In genomic region chr11:66081505-66081904, GRCh38 we compare ENCODE assay signal across 9 cellular contexts. TPM values are rescaled to one million over a fixed set of nuclear protein-coding genes. Genes with fewer than 3 reads are reported as not detected.
DNase-seq lines count a peak whose midpoint lies in the region; ATAC-seq and TF ChIP-seq lines count a peak whose summit lies in the region.
"Had no signal": no experiment of that assay in that cellular context is flagged by ENCODE, and none has a peak within 500 bp of the region (broad histone marks: within the 10 kb centered on the region; RNA-seq: fewer than 3 reads in every experiment).

No MANE protein-coding gene starts in this region.

- H3K36me3 Mint-ChIP-seq in activated T-cell treated with anti-CD3 and anti-CD28 coated beads, Interleukin-2, amount 50 U/mL, for 72 hours (ENCODE audit: insufficient read depth in 2 of 2): peaks cover 5 to 7% of the 10 kb centered on the region in 2 donors

- H3K27ac Mint-ChIP-seq in activated T-cell treated with anti-CD3 and anti-CD28 coated beads, Interleukin-2, amount 50 U/mL, for 72 hours: peak overlapping the region; percentile 88

- H3K27ac ChIP-seq in OCI-LY1 (ENCODE audit: low read depth, low read length, poor library complexity, severe bottlenecking): peak overlapping the region; percentile 96

- H3K9me3 Mint-ChIP-seq in activated T-cell treated with anti-CD3 and anti-CD28 coated beads, Interleukin-2, amount 50 U/mL, for 72 hours: no peaks in the 10 kb centered on the region
- H3K9me3 Mint-ChIP-seq: neural crest cell had no signal

- peaks cover 55% of the 10 kb centered on the region for H3K79me2 ChIP-seq in OCI-LY1 (ENCODE audit: insufficient read depth, low read length)

- DNase-seq in GM06990 (ENCODE audit: extremely low read depth, insufficient read length): peak; percentile 68
- peak; percentile 76 to 78 for DNase-seq in activated T-cell treated with anti-CD3 and anti-CD28 coated beads, Interleukin-2, amount 50 U/mL, for 72 hours
- DNase-seq in Right ventricle myocardium inferior (ENCODE audit: missing footprints): peak; percentile 73
- peak; percentile 36 to 55 (median 54) for DNase-seq in stimulated activated CD4-positive, alpha-beta T cell treated with anti-CD3 and anti-CD28 coated beads, Interleukin-12 subunit alpha, Interleukin-12 subunit beta, amount 100 ng/mL, for 48 hours (ENCODE audit: low read depth in 2 of 3, low spot score in 1 of 3)
- no peak for DNase-seq in amniotic stem cell (lab: John Stamatoyannopoulos, UW)
- no peak for DNase-seq in COLO829 (ENCODE audit: low spot score)

- TF ChIP-seq CTCF in GM06990 (IDR thresholded peaks at IDR 0.05; ENCODE audit: insufficient read depth, low read length, poor library complexity, severe bottlenecking) (no peak), OCI-LY1 (IDR thresholded peaks at IDR 0.05; ENCODE audit: low read length) (no peak)

- H3K27me3 ChIP-seq in GM06990 (replicated peaks; ENCODE audit: control insufficient read depth, insufficient read depth, low read length) (no peaks in the 10 kb centered on the region), OCI-LY1 (ENCODE audit: insufficient read depth, low read length) (no peaks in the 10 kb centered on the region)

- H3K4me3 ChIP-seq in GM06990 (replicated peaks; ENCODE audit: low read depth, low read length) (peak overlapping the region; percentile 27), OCI-LY1 (ENCODE audit: low read depth, low read length, poor library complexity, severe bottlenecking) (peak overlapping the region; percentile 41)

- peak overlapping the region; percentile 62; the same call in 1 of the 2 replicates for H3K9ac ChIP-seq in OCI-LY1 (ENCODE audit: low read length)

- peak overlapping the region; percentile 61 for H3K4me2 ChIP-seq in OCI-LY1 (ENCODE audit: low read length)

- peaks cover 87% of the 10 kb centered on the region for H3K4me1 Mint-ChIP-seq in activated T-cell treated with anti-CD3 and anti-CD28 coated beads, Interleukin-2, amount 50 U/mL, for 72 hours (ENCODE audit: low read depth)

- H3K9me2 ChIP-seq in OCI-LY1 (ENCODE audit: low read depth, low read length): no peaks in the 10 kb centered on the region

- H3K27me3 Mint-ChIP-seq in activated T-cell treated with anti-CD3 and anti-CD28 coated beads, Interleukin-2, amount 50 U/mL, for 72 hours (ENCODE audit: low read depth): no peaks in the 10 kb centered on the region

- H2AFZ ChIP-seq in OCI-LY1 (ENCODE audit: low read length): no peak overlapping the region

- H3K4me1 ChIP-seq in OCI-LY1 (ENCODE audit: insufficient read depth, low read length, severe bottlenecking): peaks cover 96% of the 10 kb centered on the region

- no peaks in the 10 kb centered on the region for H4K20me1 ChIP-seq in OCI-LY1 (ENCODE audit: insufficient read depth, low read length)

- H3F3A ChIP-seq in OCI-LY1 (ENCODE audit: insufficient read depth, low read length): 0 out of 2 replicates have a peak, but pooled peaks cover 8% of the 10 kb centered on the region

- no peaks in the 10 kb centered on the region for H3K9me3 ChIP-seq in OCI-LY1 (ENCODE audit: low read length)

- intact Hi-C loops in Right ventricle myocardium inferior (cut with DNase I): no loop called here

- peak overlapping the region; percentile 88 to 92 for H3K4me3 Mint-ChIP-seq in activated T-cell treated with anti-CD3 and anti-CD28 coated beads, Interleukin-2, amount 50 U/mL, for 72 hours
- H3K4me3 Mint-ChIP-seq: neural crest cell had no signal

- ATAC-seq in HG02943 (IDR thresholded peaks at IDR 0.05; ENCODE audit: low read depth, unreplicated experiment) (peak; percentile 69), Right ventricle myocardium inferior (peak; percentile 45)
- peak; percentile 87 to 94 for ATAC-seq in activated T-cell treated with anti-CD3 and anti-CD28 coated beads, Interleukin-2, amount 50 U/mL, for 72 hours (replicated peaks in 1 of 2)

- peaks cover 3% of the 10 kb centered on the region for H3K36me3 ChIP-seq in GM06990 (ENCODE audit: control insufficient read depth, insufficient read depth, low read length)
- peaks cover 9% of the 10 kb centered on the region; the same call in 1 of the 2 replicates for H3K36me3 ChIP-seq in OCI-LY1 (ENCODE audit: insufficient read depth, low read length)

RNA-seq across cellular contexts. Expression of gene PACS1, which starts 11.4 kb away (rescaled TPM):
- total RNA-seq in activated T-cell treated with anti-CD3 and anti-CD28 coated beads, Interleukin-2, amount 50 U/mL, for 72 hours: 100 to 1,000 TPM; 104 to 114 TPM
- 50.7 TPM for total RNA-seq in Right ventricle myocardium inferior

RNA-seq across cellular contexts. Expression of gene SF3B2, which starts 29.3 kb away (rescaled TPM):
- total RNA-seq in activated T-cell treated with anti-CD3 and anti-CD28 coated beads, Interleukin-2, amount 50 U/mL, for 72 hours: 100 to 1,000 TPM; 222 to 223 TPM
- 71.8 TPM for total RNA-seq in Right ventricle myocardium inferior

RNA-seq across cellular contexts. Expression of gene GAL3ST3, which starts 32.5 kb away (rescaled TPM):
- total RNA-seq in activated T-cell treated with anti-CD3 and anti-CD28 coated beads, Interleukin-2, amount 50 U/mL, for 72 hours: under 1 TPM; 0.36 to 0.42 TPM
- 1.5 TPM for total RNA-seq in Right ventricle myocardium inferior

RNA-seq across cellular contexts. Expression of gene CATSPER1, which starts 55.2 kb away (rescaled TPM):
- under 1 TPM in 1 of 2 donors, not detected in 1; 0.49 TPM for total RNA-seq in activated T-cell treated with anti-CD3 and anti-CD28 coated beads, Interleukin-2, amount 50 U/mL, for 72 hours
- not detected for total RNA-seq in Right ventricle myocardium inferior
- total RNA-seq: neural crest cell had no signal

Comparison
In these comparisons a context has a peak if more than half of its experiments do, and no peak if none do; other contexts are left out.
1. DNase-seq: peak in GM06990 (single experiment), activated T-cell treated with anti-CD3 and anti-CD28 coated beads, Interleukin-2, amount 50 U/mL, for 72 hours (2 of 2), Right ventricle myocardium inferior (single experiment) and stimulated activated CD4-positive, alpha-beta T cell treated with anti-CD3 and anti-CD28 coated beads, Interleukin-12 subunit alpha, Interleukin-12 subunit beta, amount 100 ng/mL, for 48 hours (3 of 3); none in amniotic stem cell (single experiment) and COLO829 (single experiment).
2. Peak in every context shown above with its lines, with median percentiles within 50 percentile points of each other: ATAC-seq.